In genomic region chr10:723973-724372, GRCh38 we compare ENCODE assay signal across 10 cellular contexts.
"Had no signal": no experiment of that assay in that cellular context is flagged by ENCODE, and none has a peak within 500 bp of the region (broad histone marks: within the 10 kb centered on the region; RNA-seq: fewer than 3 reads in every experiment).

No MANE protein-coding gene starts in this region.

- H3K4me1 ChIP-seq: HAP-1 had no signal

- H3K4me1 Mint-ChIP-seq: GM23338 had no signal

- H3K4me3 ChIP-seq: GM23338, HAP-1 had no signal

- H2AFZ ChIP-seq: GM23338 had no signal

- H3K27ac ChIP-seq: HL-60, KMS-11 had no signal

- H3K4me2 ChIP-seq: GM23338, KMS-11 had no signal

- H3K27ac Mint-ChIP-seq: GM23338, HFFc6 had no signal

- H3K9ac ChIP-seq: KMS-11 had no signal

- ATAC-seq: GM23338, HCT116 had no signal

- H3K36me3 ChIP-seq: HAP-1 had no signal

- H3K4me3 Mint-ChIP-seq: GM23338, HFFc6 had no signal

- H3K9me3 ChIP-seq: HAP-1 had no signal

- H3K9me3 Mint-ChIP-seq: GM23338 had no signal

- FAIRE-seq: H1, H54 had no signal

- DNase-seq: HFFc6, IMR-90, KBM-7 had no signal
